In genomic region chr5:62600560-62601252, GRCh38 we compare ENCODE assay signal across 27 cellular contexts. TPM values are rescaled to one million over a fixed set of nuclear protein-coding genes. Genes with fewer than 3 reads are reported as not detected.
DNase-seq lines count a peak whose midpoint lies in the region; ATAC-seq, FAIRE-seq and TF ChIP-seq lines count a peak whose summit lies in the region.
"Had no signal": no experiment of that assay in that cellular context is flagged by ENCODE, and none has a peak within 500 bp of the region (broad histone marks: within the 10 kb centered on the region; RNA-seq: fewer than 3 reads in every experiment).

No MANE protein-coding gene starts in this region.

- no peak overlapping the region for H2AK5ac ChIP-seq in trophoblast cell (ENCODE audit: low read length)

- no peak overlapping the region for H4K8ac ChIP-seq in trophoblast cell (ENCODE audit: low read depth, low read length)

- no peaks in the 10 kb centered on the region for H3K9me3 ChIP-seq in PC-3 (ENCODE audit: low read length)
- no peaks in the 10 kb centered on the region for H3K9me3 ChIP-seq in trophoblast cell (ENCODE audit: insufficient read depth, low read depth, low read length)
- H3K9me3 ChIP-seq: heart left ventricle, transverse colon had no signal

- no peaks in the 10 kb centered on the region for H3K9me2 ChIP-seq in PC-3 (replicated peaks; ENCODE audit: low read length)

- POLR2A ChIA-PET in PC-3 (lab: Charles Lee; ENCODE audit: unreplicated experiment): no interaction called here

- H3K9ac ChIP-seq in PC-3 (ENCODE audit: low read length) (no peak overlapping the region), trophoblast cell (ENCODE audit: low read length) (no peak overlapping the region)
- H3K9ac ChIP-seq: KMS-11 had no signal

- no peak overlapping the region for H4K12ac ChIP-seq in trophoblast cell (ENCODE audit: low read depth, low read length)

- peaks cover 3% of the 10 kb centered on the region; the same call in 1 of the 2 replicates for H3K36me3 ChIP-seq in PC-3 (ENCODE audit: low read depth, low read length)
- H3K36me3 ChIP-seq in trophoblast cell (ENCODE audit: control insufficient read depth in 1 of 2, insufficient read depth in 2 of 2, low read length in 2 of 2): no peaks in the 10 kb centered on the region
- H3K36me3 ChIP-seq: transverse colon had no signal

- H2AFZ ChIP-seq in PC-3 (ENCODE audit: low read length) (no peak overlapping the region), trophoblast cell (ENCODE audit: insufficient read depth, low read length, poor library complexity) (no peak overlapping the region)

- H4K91ac ChIP-seq in trophoblast cell (ENCODE audit: low read depth, low read length): no peak overlapping the region

- no peak overlapping the region for H2BK12ac ChIP-seq in trophoblast cell (ENCODE audit: low read length)

- DNase-seq in NCI-H2029 treated with DMSO at 0.1 percent for 48 hours (lab: John Stamatoyannopoulos, UW) (peak; percentile 17), NCI-H2029 (lab: John Stamatoyannopoulos, UW) (no peak), GM19239 (ENCODE audit: insufficient read length, low spot score) (no peak), PC-3 (peak; percentile 68), COLO829 (ENCODE audit: low spot score) (no peak), trophoblast cell (no peak), GM19240 (ENCODE audit: insufficient read length, low spot score) (no peak)
- DNase-seq: activated CD4-positive, alpha-beta memory T cell treated with anti-CD3 and anti-CD28 coated beads for 36 hours; activated CD4-positive, CD25-positive, alpha-beta regulatory T cell; aorta; caudate nucleus; CD4-positive, alpha-beta memory T cell; DND-41; heart left ventricle; naive thymus-derived CD4-positive, alpha-beta T cell; NCI-H1930; NCI-H524 treated with DMSO at 0.1 percent for 48 hours; nucleus accumbens; stimulated activated CD8-positive, alpha-beta memory T cell treated with anti-CD3 and anti-CD28 coated beads, Interleukin-4, amount 100 ng/mL, for 48 hours; T1000; transverse colon had no signal

- no peak overlapping the region for H3K4ac ChIP-seq in trophoblast cell (ENCODE audit: low read depth, low read length)

- ATAC-seq in PC-3 (peak; percentile 72), esophagus mucosa (peak; percentile 43)
- ATAC-seq: heart left ventricle; left lobe of liver; naive thymus-derived CD4-positive, alpha-beta T cell had no signal

- no peak overlapping the region for H3K18ac ChIP-seq in trophoblast cell (ENCODE audit: low read length)

- no peak overlapping the region for H2BK5ac ChIP-seq in trophoblast cell (ENCODE audit: low read depth, low read length, poor library complexity)

- no CpG with 5 or more reads among the region's 3 CpGs for WGBS in trophoblast cell (ENCODE audit: extremely low coverage, insufficient coverage, insufficient read length)

- peak overlapping the region; percentile 27; the same call in 1 of the 2 replicates for H3K27ac ChIP-seq in PC-3 (ENCODE audit: low read length)
- H3K27ac ChIP-seq in trophoblast cell (ENCODE audit: low read depth, low read length): no peak overlapping the region
- H3K27ac ChIP-seq: heart left ventricle, KMS-11, RWPE1, transverse colon had no signal

- no peaks in the 10 kb centered on the region for H3F3A ChIP-seq in PC-3 (ENCODE audit: low read length, unreplicated experiment)

- BruUV-seq in PC-3 (replicated peaks; lab: Mats Ljungman, UMichigan): no TSS peak

- H3K23ac ChIP-seq in trophoblast cell (ENCODE audit: low read length): no peak overlapping the region

- FAIRE-seq in GM19239 (lab: Jason Lieb, UNC): peak; percentile 26
- FAIRE-seq: H54 had no signal

- CTCF ChIA-PET in PC-3 (lab: Charles Lee): no interaction called here

- H3K4me3 ChIP-seq in PC-3 (ENCODE audit: low read length) (no peak overlapping the region), trophoblast cell (ENCODE audit: low read depth, low read length) (no peak overlapping the region)
- H3K4me3 ChIP-seq: heart left ventricle, transverse colon had no signal

- no peaks in the 10 kb centered on the region for H3K79me1 ChIP-seq in trophoblast cell (ENCODE audit: low read length)

- H3K4me1 ChIP-seq in PC-3 (ENCODE audit: insufficient read depth, low read length): peaks cover 21% of the 10 kb centered on the region
- H3K4me1 ChIP-seq in trophoblast cell (ENCODE audit: control insufficient read depth in 1 of 2, insufficient read depth in 2 of 2, low read length in 2 of 2): no peaks in the 10 kb centered on the region
- H3K4me1 ChIP-seq: heart left ventricle, transverse colon had no signal

- no peak for TF ChIP-seq CTCF in PC-3 (conservative IDR thresholded peaks at IDR 0.05; ENCODE audit: low read depth, low read length)

- intact Hi-C loops in PC-3 (cut with micrococcal nuclease): no loop called here

- H2BK120ac ChIP-seq in trophoblast cell (ENCODE audit: insufficient read depth, low read length, poor library complexity): no peak overlapping the region

- H3K4me2 ChIP-seq in PC-3 (ENCODE audit: low read length): peak overlapping the region; percentile 44
- H3K4me2 ChIP-seq in trophoblast cell (ENCODE audit: low read length): no peak overlapping the region
- H3K4me2 ChIP-seq: KMS-11 had no signal

- no peaks in the 10 kb centered on the region for H4K20me1 ChIP-seq in PC-3 (ENCODE audit: low read length)

- H3K79me2 ChIP-seq in PC-3 (ENCODE audit: low read length) (no peaks in the 10 kb centered on the region), trophoblast cell (ENCODE audit: control insufficient read depth, insufficient read depth, low read length, poor library complexity) (no peaks in the 10 kb centered on the region)

- H3K27me3 ChIP-seq in PC-3 (ENCODE audit: low read length) (no peaks in the 10 kb centered on the region), trophoblast cell (ENCODE audit: insufficient read depth, low read length) (no peaks in the 10 kb centered on the region)
- H3K27me3 ChIP-seq: heart left ventricle, transverse colon had no signal

- H3K14ac ChIP-seq in trophoblast cell (ENCODE audit: low read length): no peak overlapping the region

RNA-seq across cellular contexts. Expression of gene LRRC70, which starts 22.1 kb away (rescaled TPM):
- 1.5 and 1.6 TPM in 2 replicates for total RNA-seq in PC-3 (2014; rRNA removed)
- 0.16 TPM for total RNA-seq in esophagus mucosa
- 0.03 and 0.08 TPM in 2 replicates for polyA plus RNA-seq in trophoblast cell (2013)
- total RNA-seq: epithelial cell of proximal tubule had no signal

Comparison
In these comparisons a context has a peak if more than half of its experiments do, and no peak if none do; other contexts are left out.
1. DNase-seq: peak in NCI-H2029 treated with DMSO at 0.1 percent for 48 hours (single experiment) and PC-3 (single experiment); none in NCI-H2029 (single experiment), GM19239 (single experiment), COLO829 (single experiment), trophoblast cell (0 of 2) and GM19240 (single experiment).